Comparison of ENCODE assay signal across 3 cellular contexts in genomic region chr4:56449475-56449874, GRCh38. TPM values are rescaled to one million over a fixed set of nuclear protein-coding genes. Genes with fewer than 3 reads are reported as not detected.
"Had no signal": no experiment of that assay in that cellular context is flagged by ENCODE, and none has a peak within 500 bp of the region (broad histone marks: within the 10 kb centered on the region; RNA-seq: fewer than 3 reads in every experiment).

No MANE protein-coding gene starts in this region.

RNA-seq across cellular contexts. Expression of gene ARL9, which starts 56.1 kb away (rescaled TPM):
- total RNA-seq: dermis blood vessel endothelial cell, glomerular endothelial cell, hepatocyte had no signal
